ENCODE assay signal across 1 cellular context in the genomic region with DNA sequence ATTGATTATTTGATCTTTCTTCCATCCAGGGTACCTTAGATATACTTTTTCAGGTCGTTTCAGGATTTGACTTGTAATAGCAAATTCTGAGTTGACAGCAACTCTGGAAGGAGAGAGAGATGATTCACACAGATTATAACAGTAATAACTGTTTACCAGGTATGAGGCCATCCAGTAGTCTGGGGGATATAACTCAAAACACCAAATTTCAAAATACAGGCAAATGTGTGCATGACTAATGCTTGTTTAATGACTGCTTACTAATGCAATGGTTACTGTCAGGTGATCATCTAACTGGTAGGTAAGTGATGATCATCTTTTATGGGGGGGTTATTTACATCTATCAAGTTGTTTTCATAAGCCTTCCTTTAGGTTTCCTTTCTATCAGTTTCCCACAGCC.
TF ChIP-seq lines count a peak whose summit lies in the region.

No MANE protein-coding gene starts in this region.

TF ChIP-seq in GM23338, 12 proteins besides CTCF, POLR2A, EP300 and RAD21 (continued from another document):
- TF ChIP-seq ZNF462 (CRISPR knock-in tag; IDR thresholded peaks at IDR 0.05) (no peak), ZNF331 (CRISPR knock-in tag; IDR thresholded peaks at IDR 0.05; ENCODE audit: low read depth) (no peak), CREB1 (CRISPR knock-in tag; IDR thresholded peaks at IDR 0.05; ENCODE audit: low read depth) (no peak), POLR2AphosphoS5 (IDR thresholded peaks at IDR 0.05; ENCODE audit: low read depth) (no peak), ZNF114 (CRISPR knock-in tag; IDR thresholded peaks at IDR 0.05) (no peak)
- TF ChIP-seq, protein P1, sequence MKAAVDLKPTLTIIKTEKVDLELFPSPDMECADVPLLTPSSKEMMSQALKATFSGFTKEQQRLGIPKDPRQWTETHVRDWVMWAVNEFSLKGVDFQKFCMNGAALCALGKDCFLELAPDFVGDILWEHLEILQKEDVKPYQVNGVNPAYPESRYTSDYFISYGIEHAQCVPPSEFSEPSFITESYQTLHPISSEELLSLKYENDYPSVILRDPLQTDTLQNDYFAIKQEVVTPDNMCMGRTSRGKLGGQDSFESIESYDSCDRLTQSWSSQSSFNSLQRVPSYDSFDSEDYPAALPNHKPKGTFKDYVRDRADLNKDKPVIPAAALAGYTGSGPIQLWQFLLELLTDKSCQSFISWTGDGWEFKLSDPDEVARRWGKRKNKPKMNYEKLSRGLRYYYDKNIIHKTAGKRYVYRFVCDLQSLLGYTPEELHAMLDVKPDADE (IDR thresholded peaks at IDR 0.05): no peak
TF ChIP-seq in GM23338: peak in this region for 0.
